Comparison of ENCODE assay signal across 29 cellular contexts in genomic region chr12:15690320-15690719, GRCh38.
A peak's percentile ranks its signal among the peaks of the same experiment; 100 is the strongest.
DNase-seq lines count a peak whose midpoint lies in the region; ATAC-seq, FAIRE-seq and TF ChIP-seq lines count a peak whose summit lies in the region.
"Had no signal": no experiment of that assay in that cellular context is flagged by ENCODE, and none has a peak within 500 bp of the region (broad histone marks: within the 10 kb centered on the region; RNA-seq: fewer than 3 reads in every experiment).

No MANE protein-coding gene starts in this region.

- ATAC-seq in pancreas, result no peak
- no peak for ATAC-seq in GM21526 (IDR thresholded peaks at IDR 0.05; ENCODE audit: low FRiP score, unreplicated experiment)
- ATAC-seq: gastrocnemius medialis; K562; left ventricle myocardium superior; psoas muscle; Right ventricle myocardium inferior; stimulated activated naive CD8-positive, alpha-beta T cell treated with anti-CD3 and anti-CD28 coated beads, Interleukin-15, amount 100 ng/mL, for 72 hours; WTC11 had no signal

- WGBS in pancreas, 2 donors, result 59 to 65% methylated on average over 1 of the region's 1 CpG

- H3F3A ChIP-seq in PC-9 (ENCODE audit: insufficient read depth, low read depth), result peaks cover 5% of the 10 kb centered on the region; the same call in 1 of the 2 replicates

- H3K4me3 ChIP-seq in ACC112 (ENCODE audit: low read depth, low read length) (no peak overlapping the region), PC-9 (no peak overlapping the region), duodenal mucosa (ENCODE audit: low read depth in 1 of 2, low read length in 2 of 2) (peak overlapping the region in 1 of 2 donors; percentile 4), pancreas (no peak overlapping the region)
- H3K4me3 ChIP-seq: BLaER1 treated with 17β-estradiol and CSF1 and Interleukin-3, amounts not matched to agents 10 nM and 100 nM; gastrocnemius medialis; HAP-1; K562; MG63; psoas muscle; thyroid gland had no signal

- no peaks in the 10 kb centered on the region for H4K20me1 ChIP-seq in PC-9 (ENCODE audit: insufficient read depth)
- H4K20me1 ChIP-seq: BLaER1 treated with 17β-estradiol and CSF1 and Interleukin-3, amounts not matched to agents 10 nM and 100 nM had no signal

- no peak for TF ChIP-seq CTCF in PC-9 (conservative IDR thresholded peaks at IDR 0.05)
- TF ChIP-seq CTCF in pancreas (IDR thresholded peaks at IDR 0.05), result no peak

- H3K4me2 ChIP-seq in PC-9, result 0 out of 2 replicates have a peak overlapping the region, but pooled peaks have one; percentile 5

- CTCF ChIA-PET in PC-9 (lab: Charles Lee), result no interaction called here

- no peak overlapping the region for H3K9ac ChIP-seq in duodenal mucosa (ENCODE audit: low read depth in 1 of 2, low read length in 2 of 2)

- FAIRE-seq in pancreas (lab: Jason Lieb, UNC), result peak; percentile 67
- FAIRE-seq in GM19239 (lab: Jason Lieb, UNC), result no peak
- FAIRE-seq: G401.6, K562 had no signal

- H3K9me3 ChIP-seq in PC-9 (ENCODE audit: insufficient read depth, low read depth) (no peaks in the 10 kb centered on the region), duodenal mucosa (ENCODE audit: control insufficient read depth in 1 of 2, low read length in 2 of 2) (no peaks in the 10 kb centered on the region), pancreas (no peaks in the 10 kb centered on the region)
- H3K9me3 ChIP-seq: gastrocnemius medialis, HAP-1, MG63, neutrophil, psoas muscle, thyroid gland had no signal

- H3K9me2 ChIP-seq in PC-9 (ENCODE audit: insufficient read depth), result no peaks in the 10 kb centered on the region

- no TSS peak for BruUV-seq in PC-9 (replicated peaks; lab: Mats Ljungman, UMichigan)

- intact Hi-C loops in PC-9 (cut with micrococcal nuclease; ENCODE audit: unreplicated experiment), result no loop called here
- intact Hi-C loops in pancreas (cut with DNase I), result no loop called here

- DNase-seq in PC-9, result no peak
- DNase-seq in pancreas, result no peak
- DNase-seq in T-helper 1 cell, result no peak
- no peak for DNase-seq in GM19239 (ENCODE audit: insufficient read length, low spot score)
- no peak for DNase-seq in D341Med (ENCODE audit: low spot score)
- DNase-seq: activated CD4-positive, alpha-beta T cell treated with anti-CD3 and anti-CD28 coated beads, Interleukin-2, amount 10 ng/mL, durations not matched to agents 7 days and 5 days; activated naive CD4-positive, alpha-beta T cell treated with anti-CD3 and anti-CD28 coated beads for 36 hours; activated T-cell treated with anti-CD3 and anti-CD28 coated beads, Interleukin-2, amount 50 U/mL, for 48 hours; endodermal cell; gastrocnemius medialis; left ventricle myocardium superior; MG63; naive B cell; NCI-H1417; NCI-H2081; NCI-H345; psoas muscle; stimulated activated naive CD8-positive, alpha-beta T cell treated with anti-CD3 and anti-CD28 coated beads, Interleukin-15, amount 100 ng/mL, for 72 hours; thyroid gland had no signal

- peaks cover 11% of the 10 kb centered on the region for H3K36me3 ChIP-seq in ACC112 (ENCODE audit: insufficient read depth, low read length)
- H3K36me3 ChIP-seq in PC-9 (ENCODE audit: low read depth), result no peaks in the 10 kb centered on the region
- H3K36me3 ChIP-seq in duodenal mucosa (ENCODE audit: control insufficient read depth in 1 of 2, insufficient read depth in 2 of 2, low read length in 2 of 2), result no peaks in the 10 kb centered on the region
- no peaks in the 10 kb centered on the region for H3K36me3 ChIP-seq in pancreas
- H3K36me3 ChIP-seq: BLaER1 treated with 17β-estradiol and CSF1 and Interleukin-3, amounts not matched to agents 10 nM and 100 nM; gastrocnemius medialis; HAP-1; neutrophil; thyroid gland had no signal

- H3K27ac ChIP-seq in ACC112 (ENCODE audit: low read depth, low read length) (peak overlapping the region; percentile 63), PC-9 (peak overlapping the region; percentile 24; the same call in 1 of the 2 replicates), duodenal mucosa (ENCODE audit: low read depth, low read length) (peak overlapping the region; percentile 22), pancreas (no peak overlapping the region)
- H3K27ac ChIP-seq: neutrophil, psoas muscle had no signal

- H3K79me2 ChIP-seq in ACC112 (ENCODE audit: control insufficient read depth, insufficient read depth, low read length, unreplicated experiment) (peaks cover 96% of the 10 kb centered on the region), PC-9 (ENCODE audit: low read depth) (peaks cover 69% of the 10 kb centered on the region)

- H2AFZ ChIP-seq in ACC112 (ENCODE audit: low read length, unreplicated experiment), result no peak overlapping the region
- no peak overlapping the region for H2AFZ ChIP-seq in PC-9

- H3K4me1 ChIP-seq in ACC112 (ENCODE audit: control insufficient read depth, insufficient read depth, low read length, unreplicated experiment) (peaks cover 76% of the 10 kb centered on the region), PC-9 (replicated peaks; ENCODE audit: insufficient read depth) (peaks cover 7% of the 10 kb centered on the region), duodenal mucosa (ENCODE audit: control insufficient read depth in 1 of 2, insufficient read depth in 2 of 2, low read length in 2 of 2) (peaks cover 37 to 47% of the 10 kb centered on the region in 2 donors), pancreas (peaks cover 0 to 13% (median 13%) of the 10 kb centered on the region in 3 donors)
- H3K4me1 ChIP-seq: HAP-1 had no signal

- H3K27me3 ChIP-seq in ACC112 (ENCODE audit: insufficient read depth, low read length) (no peaks in the 10 kb centered on the region), PC-9 (ENCODE audit: insufficient read depth, low read depth) (no peaks in the 10 kb centered on the region), duodenal mucosa (ENCODE audit: control insufficient read depth in 1 of 2, insufficient read depth in 2 of 2, low read length in 2 of 2) (no peaks in the 10 kb centered on the region), pancreas (no peaks in the 10 kb centered on the region)
- H3K27me3 ChIP-seq: BLaER1 treated with 17β-estradiol and CSF1 and Interleukin-3, amounts not matched to agents 10 nM and 100 nM; gastrocnemius medialis; MG63; neutrophil; thyroid gland had no signal

- POLR2A ChIA-PET in PC-9 (lab: Charles Lee; ENCODE audit: unreplicated experiment), result interaction anchor here (0.6 kb wide), 1 partner anchor 31 kb away, joined by 8 read pairs; no protein-coding TSS in a partner anchor

Comparison
In these comparisons a context has a peak if more than half of its experiments do, and no peak if none do; other contexts are left out.
1. H3K27ac ChIP-seq: peak in ACC112 (single experiment), PC-9 (single experiment) and duodenal mucosa (single experiment); none in pancreas (0 of 4).